22 cellular contexts compared by ENCODE assay signal in genomic region chr5:93055556-93055955, GRCh38.
"Had no signal": no experiment of that assay in that cellular context is flagged by ENCODE, and none has a peak within 500 bp of the region (broad histone marks: within the 10 kb centered on the region; RNA-seq: fewer than 3 reads in every experiment).

No MANE protein-coding gene starts in this region.

- DNase-seq: dorsolateral prefrontal cortex; effector CD4-positive, alpha-beta T cell; foreskin melanocyte; hypothalamus; immature natural killer cell; left ventricle myocardium superior; lower lobe of right lung; naive thymus-derived CD8-positive, alpha-beta T cell; nephron progenitor cell; nucleus accumbens; stimulated activated CD4-positive, alpha-beta T cell treated with anti-CD3 and anti-CD28 coated beads, Interleukin-2, amount 100 ng/mL, for 24 hours; stimulated activated CD4-positive, alpha-beta T cell treated with anti-CD3 and anti-CD28 coated beads, Interleukin-4, amount 100 ng/mL, for 24 hours; stimulated activated naive CD4-positive, alpha-beta T cell treated with Interleukin-2 at 50 U/mL for 16 hours; stomach; testis; upper lobe of right lung; uterus had no signal

- ATAC-seq: left ventricle myocardium superior; lower lobe of right lung; naive thymus-derived CD8-positive, alpha-beta T cell; sciatic nerve; stimulated activated effector memory CD8-positive, alpha-beta T cell treated with anti-CD3 and anti-CD28 coated beads, Interleukin-12 subunit alpha, Interleukin-12 subunit beta, amount 100 ng/mL, for 72 hours; upper lobe of right lung had no signal

- H3K9me3 ChIP-seq: lower lobe of right lung, prostate gland, right atrium auricular region, stomach, testis, tibial nerve, upper lobe of right lung, uterus had no signal

- H3K27ac Mint-ChIP-seq: immature natural killer cell; naive thymus-derived CD8-positive, alpha-beta T cell; nephron progenitor cell; stimulated activated effector memory CD8-positive, alpha-beta T cell treated with anti-CD3 and anti-CD28 coated beads, Interleukin-12 subunit alpha, Interleukin-12 subunit beta, amount 100 ng/mL, for 72 hours had no signal

- H3K36me3 ChIP-seq: lower lobe of right lung, prostate gland, right atrium auricular region, stomach, tibial nerve, upper lobe of right lung, uterus had no signal

- H3K36me3 Mint-ChIP-seq: immature natural killer cell; naive thymus-derived CD8-positive, alpha-beta T cell; stimulated activated effector memory CD8-positive, alpha-beta T cell treated with anti-CD3 and anti-CD28 coated beads, Interleukin-12 subunit alpha, Interleukin-12 subunit beta, amount 100 ng/mL, for 72 hours had no signal

- H3K4me1 ChIP-seq: lower lobe of right lung, prostate gland, right atrium auricular region, stomach, testis, upper lobe of right lung had no signal

- H3K4me3 ChIP-seq: dorsolateral prefrontal cortex, lower lobe of right lung, prostate gland, right atrium auricular region, stomach, testis, tibial nerve, upper lobe of right lung, uterus had no signal

- H3K27me3 ChIP-seq: dorsolateral prefrontal cortex, right atrium auricular region, stomach, testis, tibial nerve, upper lobe of right lung, uterus had no signal

- H3K27ac ChIP-seq: dorsolateral prefrontal cortex, lower lobe of right lung, prostate gland, right atrium auricular region, stomach, testis, tibial nerve, upper lobe of right lung, uterus had no signal
